Comparison of ENCODE assay signal across 8 cellular contexts in genomic region chr14:65229431-65230286, GRCh38.
A peak's percentile ranks its signal among the peaks of the same experiment; 100 is the strongest.
DNase-seq lines count a peak whose midpoint lies in the region; TF ChIP-seq lines count a peak whose summit lies in the region.

No MANE protein-coding gene starts in this region.

- intact Hi-C loops in ascending aorta (cut with DNase I), result no loop called here

- no peaks in the 10 kb centered on the region for H3K36me3 ChIP-seq in ascending aorta
- no peaks in the 10 kb centered on the region for H3K36me3 ChIP-seq in hepatocyte (replicated peaks; ENCODE audit: insufficient read depth, low read depth)
- H3K36me3 ChIP-seq in rectal smooth muscle tissue (ENCODE audit: control insufficient read depth, insufficient read depth, low read length), result no peaks in the 10 kb centered on the region

- H3K27me3 ChIP-seq in ascending aorta, result no peaks in the 10 kb centered on the region
- H3K27me3 ChIP-seq in hepatocyte, result no peaks in the 10 kb centered on the region
- H3K27me3 ChIP-seq in rectal smooth muscle tissue (ENCODE audit: control insufficient read depth, insufficient read depth, low read length), result no peaks in the 10 kb centered on the region

- peak overlapping the region; percentile 59 for H3K4me3 ChIP-seq in ascending aorta
- no peak overlapping the region for H3K4me3 ChIP-seq in hepatocyte
- H3K4me3 ChIP-seq in rectal smooth muscle tissue (ENCODE audit: low read length), result peak overlapping the region; percentile 64

- no peaks in the 10 kb centered on the region for H3K9me2 ChIP-seq in hepatocyte (replicated peaks; ENCODE audit: insufficient read depth)

- peak overlapping the region; percentile 55 for H2AFZ ChIP-seq in hepatocyte

- DNase-seq in activated gamma-delta T cell treated with Interleukin-2 at 50 U/mL for 16 hours, result peak; percentile 22
- DNase-seq in activated gamma-delta T cell (lab: John Stamatoyannopoulos, UW), result no peak
- DNase-seq in RPMI8226, result peak; percentile 25
- no peak for DNase-seq in ascending aorta (ENCODE audit: low spot score in 2 of 2)
- DNase-seq in hepatocyte (ENCODE audit: low spot score), result peak; percentile 50
- DNase-seq in SIG-M5 (lab: John Stamatoyannopoulos, UW), result no peak
- DNase-seq in GM19238 (ENCODE audit: insufficient read length, low spot score), result no peak

- no peaks in the 10 kb centered on the region for H4K20me1 ChIP-seq in hepatocyte (ENCODE audit: insufficient read depth, poor library complexity, severe bottlenecking)

- H3K4me1 ChIP-seq in ascending aorta (peaks cover 0 to 10% of the 10 kb centered on the region in 2 donors), hepatocyte (ENCODE audit: insufficient read depth) (peaks cover 44% of the 10 kb centered on the region), rectal smooth muscle tissue (ENCODE audit: control insufficient read depth, insufficient read depth, low read length) (no peaks in the 10 kb centered on the region)

- H3K9me3 ChIP-seq in ascending aorta (no peaks in the 10 kb centered on the region), hepatocyte (ENCODE audit: low read depth) (no peaks in the 10 kb centered on the region)

- H3K27ac ChIP-seq in ascending aorta (peak overlapping the region; percentile 48 to 62), hepatocyte (peak overlapping the region; percentile 75), rectal smooth muscle tissue (ENCODE audit: low read depth, low read length) (peak overlapping the region; percentile 63)

- no peak for TF ChIP-seq CTCF in ascending aorta (IDR thresholded peaks at IDR 0.05)
- TF ChIP-seq CTCF in hepatocyte (IDR thresholded peaks at IDR 0.05; ENCODE audit: poor library complexity), result no peak

- H3K79me2 ChIP-seq in hepatocyte, result no peaks in the 10 kb centered on the region

- WGBS in hepatocyte (ENCODE audit: low lambda C conversion rate, missing lambda C conversion rate), result 31% methylated on average over 19 of the region's 20 CpGs

- H3K4me2 ChIP-seq in hepatocyte, result peak overlapping the region; percentile 75

- H3K9ac ChIP-seq in rectal smooth muscle tissue (ENCODE audit: low read length), result no peak overlapping the region

Comparison
In these comparisons a context has a peak if more than half of its experiments do, and no peak if none do; other contexts are left out.
1. DNase-seq: peak in activated gamma-delta T cell treated with Interleukin-2 at 50 U/mL for 16 hours (single experiment), RPMI8226 (single experiment) and hepatocyte (single experiment); none in activated gamma-delta T cell (single experiment), ascending aorta (0 of 2), SIG-M5 (single experiment) and GM19238 (single experiment).
2. Peak in every context shown above with its lines, with median percentiles within 50 percentile points of each other: H3K27ac ChIP-seq.